17 cellular contexts compared by ENCODE assay signal in genomic region chr14:91152499-91152898, GRCh38. TPM values are rescaled to one million over a fixed set of nuclear protein-coding genes. Genes with fewer than 3 reads are reported as not detected.
A peak's percentile ranks its signal among the peaks of the same experiment; 100 is the strongest.
DNase-seq lines count a peak whose midpoint lies in the region; ATAC-seq, FAIRE-seq and TF ChIP-seq lines count a peak whose summit lies in the region.
"Had no signal": no experiment of that assay in that cellular context is flagged by ENCODE, and none has a peak within 500 bp of the region (broad histone marks: within the 10 kb centered on the region; RNA-seq: fewer than 3 reads in every experiment).

No MANE protein-coding gene starts in this region.

- H4K20me1 ChIP-seq in HepG2 (ENCODE audit: insufficient read depth, low read length): peaks cover 6% of the 10 kb centered on the region; the same call in 1 of the 2 replicates

- H3K27me3 ChIP-seq in liver (ENCODE audit: control insufficient read depth in 4 of 4, insufficient read depth in 4 of 4, low read length in 3 of 4) (no peaks in the 10 kb centered on the region), HepG2 (ENCODE audit: control insufficient read depth in 1 of 2, insufficient read depth in 2 of 2, low read length in 2 of 2) (no peaks in the 10 kb centered on the region), right lobe of liver (no peaks in the 10 kb centered on the region), testis (no peaks in the 10 kb centered on the region)
- H3K27me3 ChIP-seq: BE2C, Peyer's patch had no signal

- 76% methylated on average over 2 of the region's 2 CpGs for WGBS in liver
- 92% methylated on average over 2 of the region's 2 CpGs for WGBS in HepG2 (ENCODE audit: low lambda C conversion rate)
- 59% methylated on average over 2 of the region's 2 CpGs for WGBS in right lobe of liver (ENCODE audit: insufficient coverage, low coverage, low lambda C conversion rate, missing lambda C conversion rate)
- 51 to 70% methylated on average over 2 of the region's 2 CpGs for WGBS in testis, 2 donors

- TF ChIP-seq POLR2A in HepG2 (IDR thresholded peaks at IDR 0.05; ENCODE audit: insufficient read depth in 1 of 2, low read depth in 2 of 2, low read length in 2 of 2) (no peak), right lobe of liver (IDR thresholded peaks at IDR 0.05) (no peak), testis (IDR thresholded peaks at IDR 0.05) (no peak)

- no peak for FAIRE-seq in HepG2 (lab: Jason Lieb, UNC)
- FAIRE-seq: GM12892 had no signal

- H3K4me3 ChIP-seq in liver (ENCODE audit: low read depth in 1 of 3, low read length in 3 of 3) (no peak overlapping the region), HepG2 (replicated peaks in 1 of 3; ENCODE audit: insufficient read depth in 1 of 3, low read depth in 2 of 3, low read length in 3 of 3) (no peak overlapping the region), right lobe of liver (no peak overlapping the region), testis (no peak overlapping the region)
- H3K4me3 ChIP-seq: HAP-1, Peyer's patch had no signal

- no peak overlapping the region for H3K4me2 ChIP-seq in HepG2 (ENCODE audit: low read depth, low read length)

- peak overlapping the region; percentile 57 to 69 for H3K27ac ChIP-seq in liver (ENCODE audit: low read depth in 1 of 2, low read length in 2 of 2)
- no peak overlapping the region for H3K27ac ChIP-seq in HepG2 (ENCODE audit: extremely low read length, insufficient read depth, low read length)
- peak overlapping the region in 2 of 3 donors; percentile 52 to 73 for H3K27ac ChIP-seq in right lobe of liver
- H3K27ac ChIP-seq in testis: no peak overlapping the region
- H3K27ac ChIP-seq: Peyer's patch had no signal

- no peaks in the 10 kb centered on the region for H3K36me3 ChIP-seq in liver (ENCODE audit: control insufficient read depth in 4 of 4, insufficient read depth in 3 of 4, low read depth in 1 of 4, low read length in 3 of 4)
- H3K36me3 ChIP-seq in HepG2 (replicated peaks in 1 of 2; ENCODE audit: control insufficient read depth in 1 of 2, insufficient read depth in 2 of 2, low read length in 2 of 2): peaks cover 0 to under 1% of the 10 kb centered on the region in 2 experiments; a peak in 1 of 5 replicates
- H3K36me3 ChIP-seq in right lobe of liver: peaks cover 0 to 6% (median 1%) of the 10 kb centered on the region in 4 donors
- no peaks in the 10 kb centered on the region for H3K36me3 ChIP-seq in testis (ENCODE audit: low read depth, missing control alignments)
- H3K36me3 ChIP-seq: BE2C had no signal

- TF ChIP-seq RAD21 in liver (IDR thresholded peaks at IDR 0.05) (no peak), HepG2 (CRISPR knock-in tag; IDR thresholded peaks at IDR 0.05) (no peak)

- POLR2A ChIA-PET in HepG2 (lab: Yijun Ruan, JAX): no interaction called here

- TF ChIP-seq EP300 in HepG2 (IDR thresholded peaks at IDR 0.05; ENCODE audit: low read depth in 2 of 2, low read length in 2 of 2) (no peak), HepG2 (CRISPR knock-in tag; IDR thresholded peaks at IDR 0.05; ENCODE audit: borderline replicate concordance) (no peak)

- no peak for ATAC-seq in HepG2
- ATAC-seq in right lobe of liver: peak in 1 of 4 donors; percentile 5
- ATAC-seq in HG03460 (IDR thresholded peaks at IDR 0.05; ENCODE audit: unreplicated experiment): no peak
- ATAC-seq in HG02938 (IDR thresholded peaks at IDR 0.05; ENCODE audit: unreplicated experiment): no peak
- ATAC-seq: Right ventricle myocardium inferior had no signal

- CTCF ChIA-PET in HepG2 (lab: Yijun Ruan, JAX; ENCODE audit: low intra/inter-chr PET ratio, low total read pairs): no interaction called here

- H3K4me1 ChIP-seq in liver (ENCODE audit: control insufficient read depth in 4 of 4, insufficient read depth in 4 of 4, low read length in 3 of 4) (peaks cover 24 to 59% (median 41%) of the 10 kb centered on the region in 4 donors), HepG2 (ENCODE audit: insufficient read depth, low read length) (peaks cover 51% of the 10 kb centered on the region), right lobe of liver (peaks cover 0 to 63% (median 14%) of the 10 kb centered on the region in 4 donors), testis (peaks cover 9% of the 10 kb centered on the region)

- H3K9me3 ChIP-seq in liver (ENCODE audit: control insufficient read depth in 4 of 4, low read length in 3 of 4) (no peaks in the 10 kb centered on the region), HepG2 (ENCODE audit: low read length) (no peaks in the 10 kb centered on the region), right lobe of liver (no peaks in the 10 kb centered on the region), testis (no peaks in the 10 kb centered on the region)
- H3K9me3 ChIP-seq: BE2C, HAP-1, Peyer's patch had no signal

- H3K79me2 ChIP-seq in HepG2 (ENCODE audit: insufficient read depth, low read length): no peaks in the 10 kb centered on the region

- no peak overlapping the region for H3K9ac ChIP-seq in liver (ENCODE audit: low read depth in 1 of 2, low read length in 2 of 2)
- H3K9ac ChIP-seq in HepG2 (ENCODE audit: insufficient read depth, low read depth, low read length): no peak overlapping the region

- DNase-seq in NCI-H1694 treated with DMSO at 0.1 percent for 48 hours (lab: John Stamatoyannopoulos, UW) (peak; percentile 33), NCI-H1694 (lab: John Stamatoyannopoulos, UW) (no peak), HepG2 (ENCODE audit: low spot score) (no peak), right lobe of liver (no peak), testis (no peak)
- DNase-seq: 8988T, BE2C, GF-D8, NCI-H1436 treated with DMSO at 0.1 percent for 48 hours, NCI-H510A treated with DMSO at 0.1 percent for 48 hours, Peyer's patch had no signal

- TF ChIP-seq CTCF in liver (IDR thresholded peaks at IDR 0.05; ENCODE audit: low read depth, low read length, missing input control) (no peak), HepG2 (CRISPR knock-in tag; IDR thresholded peaks at IDR 0.05) (no peak), right lobe of liver (IDR thresholded peaks at IDR 0.05) (no peak), testis (IDR thresholded peaks at IDR 0.05) (no peak)

- in situ Hi-C loops in HepG2 (cut with HindIII; ENCODE audit: extremely low pct_ligation_motif_present, low pct_unique_long_range_greater_than_20kb): no loop called here

- H2AFZ ChIP-seq in HepG2 (ENCODE audit: low read length): no peak overlapping the region

- no TSS peak for BruUV-seq in HepG2 (replicated peaks; lab: Mats Ljungman, UMichigan)

- intact Hi-C loops in HepG2 (cut with micrococcal nuclease; ENCODE audit: unreplicated experiment) (no loop called here), right lobe of liver (cut with DNase I) (no loop called here), testis (cut with DNase I; ENCODE audit: low total_unique reads) (no loop called here)

TF ChIP-seq in liver, 16 proteins besides CTCF, POLR2A, EP300 and RAD21 (continues in another document):
- TF ChIP-seq GABPA (IDR thresholded peaks at IDR 0.05 in 1 of 2, conservative IDR thresholded peaks at IDR 0.05 in 1 of 2) (no peak), YY1 (IDR thresholded peaks at IDR 0.05) (no peak), MAX (IDR thresholded peaks at IDR 0.05) (no peak)

TF ChIP-seq in HepG2, 621 proteins besides CTCF, POLR2A, EP300 and RAD21 (continues in another document):
- TF ChIP-seq ZNF468 (CRISPR knock-in tag; IDR thresholded peaks at IDR 0.05): no peak
- no peak for TF ChIP-seq GPN1 (CRISPR knock-in tag; IDR thresholded peaks at IDR 0.05; ENCODE audit: borderline replicate concordance)
- no peak for TF ChIP-seq BCL6 (CRISPR knock-in tag; IDR thresholded peaks at IDR 0.05)
- TF ChIP-seq ASH2L (IDR thresholded peaks at IDR 0.05; ENCODE audit: insufficient read length, low read depth, low read length): no peak
- TF ChIP-seq PPARG (CRISPR knock-in tag; conservative IDR thresholded peaks at IDR 0.05): no peak
- TF ChIP-seq NFE2L2 (IDR thresholded peaks at IDR 0.05; ENCODE audit: low read length): no peak
- TF ChIP-seq ZKSCAN8 (CRISPR knock-in tag; IDR thresholded peaks at IDR 0.05; ENCODE audit: borderline replicate concordance): no peak
- TF ChIP-seq ZNF17 (CRISPR knock-in tag; IDR thresholded peaks at IDR 0.05): no peak
- TF ChIP-seq ZNF362 (CRISPR knock-in tag; IDR thresholded peaks at IDR 0.05; ENCODE audit: borderline replicate concordance): no peak

RNA-seq across cellular contexts. Expression of gene DGLUCY, which starts 38.6 kb away (rescaled TPM):
- 10 to 100 TPM; 26.1 to 58.1 TPM for total RNA-seq in liver
- 10 to 100 TPM; 17.9 to 23.6 TPM for polyA plus RNA-seq in liver
- total RNA-seq in HepG2 (2016; rRNA removed; fragmentation: Illumina TruSeq; extraction: Trizol): 16.6 and 36.3 TPM in 2 replicates
- 7.4 and 10.5 TPM in 2 replicates for total RNA-seq in HepG2 (2016; cell fraction: cytosol; rRNA removed; fragmentation: Illumina TruSeq; extraction: Trizol; ENCODE audit: low read depth)
- 19.2 and 33.7 TPM in 2 replicates for total RNA-seq in HepG2 (2016; cell fraction: insoluble cytoplasmic fraction; rRNA removed; fragmentation: Illumina TruSeq; extraction: Trizol)
- total RNA-seq in HepG2 (2016; cell fraction: membrane; rRNA removed; fragmentation: Illumina TruSeq; extraction: Trizol): 13.9 and 17.2 TPM in 2 replicates
- total RNA-seq in HepG2 (2016; cell fraction: nucleus; rRNA removed; fragmentation: Illumina TruSeq; extraction: Trizol): 41.0 and 53.4 TPM in 2 replicates
- polyA plus RNA-seq in HepG2 (2011; rRNA removed): 14.8 and 18.8 TPM in 2 replicates
- 10.0 and 10.9 TPM in 2 replicates for polyA plus RNA-seq in HepG2 (2011; cell fraction: cytosol; rRNA removed)
- 69.0 and 79.9 TPM in 2 replicates for polyA plus RNA-seq in HepG2 (2011; cell fraction: nucleus; rRNA removed)
- polyA plus RNA-seq in HepG2 (2012): 14.0 and 15.8 TPM in 2 replicates
- 7.4 and 8.4 TPM in 2 replicates for polyA plus RNA-seq in HepG2 (2016; cell fraction: cytosol; fragmentation: Illumina TruSeq; extraction: Trizol; ENCODE audit: low read depth)
- 12.6 and 15.7 TPM in 2 replicates for polyA plus RNA-seq in HepG2 (2016; cell fraction: insoluble cytoplasmic fraction; fragmentation: Illumina TruSeq; extraction: Trizol; ENCODE audit: low read depth)
- polyA plus RNA-seq in HepG2 (2016; cell fraction: membrane; fragmentation: Illumina TruSeq; extraction: Trizol; ENCODE audit: low read depth): 11.4 and 11.6 TPM in 2 replicates
- polyA plus RNA-seq in HepG2 (2016; cell fraction: nucleus; fragmentation: Illumina TruSeq; extraction: Trizol; ENCODE audit: insufficient read depth, low read depth): 45.5 and 47.0 TPM in 2 replicates
- 6.1 and 32.7 TPM in 2 replicates for polyA minus RNA-seq in HepG2 (2011; rRNA and poly(A)+ RNA removed; ENCODE audit: low replicate concordance)
- 9.4 and 9.6 TPM in 2 replicates for polyA minus RNA-seq in HepG2 (2011; cell fraction: cytosol; rRNA and poly(A)+ RNA removed)
- polyA minus RNA-seq in HepG2 (2011; cell fraction: nucleus; rRNA and poly(A)+ RNA removed): 44.3 and 59.9 TPM in 2 replicates
- 10 to 100 TPM; 26.7 to 55.6 (median 39.8) TPM for total RNA-seq in right lobe of liver
- total RNA-seq in testis: 100 to 1,000 TPM; 145 to 161 TPM
- polyA plus RNA-seq in testis (ENCODE audit: insufficient read depth, low read depth, low replicate concordance): 77.5 TPM

Comparison
In these comparisons a context has a peak if more than half of its experiments do, and no peak if none do; other contexts are left out.
1. H3K27ac ChIP-seq: peak in liver (2 of 2) and right lobe of liver (2 of 3); none in HepG2 (single experiment) and testis (0 of 2).